ENCODE assay signal across 1 cellular context in the genomic region with DNA sequence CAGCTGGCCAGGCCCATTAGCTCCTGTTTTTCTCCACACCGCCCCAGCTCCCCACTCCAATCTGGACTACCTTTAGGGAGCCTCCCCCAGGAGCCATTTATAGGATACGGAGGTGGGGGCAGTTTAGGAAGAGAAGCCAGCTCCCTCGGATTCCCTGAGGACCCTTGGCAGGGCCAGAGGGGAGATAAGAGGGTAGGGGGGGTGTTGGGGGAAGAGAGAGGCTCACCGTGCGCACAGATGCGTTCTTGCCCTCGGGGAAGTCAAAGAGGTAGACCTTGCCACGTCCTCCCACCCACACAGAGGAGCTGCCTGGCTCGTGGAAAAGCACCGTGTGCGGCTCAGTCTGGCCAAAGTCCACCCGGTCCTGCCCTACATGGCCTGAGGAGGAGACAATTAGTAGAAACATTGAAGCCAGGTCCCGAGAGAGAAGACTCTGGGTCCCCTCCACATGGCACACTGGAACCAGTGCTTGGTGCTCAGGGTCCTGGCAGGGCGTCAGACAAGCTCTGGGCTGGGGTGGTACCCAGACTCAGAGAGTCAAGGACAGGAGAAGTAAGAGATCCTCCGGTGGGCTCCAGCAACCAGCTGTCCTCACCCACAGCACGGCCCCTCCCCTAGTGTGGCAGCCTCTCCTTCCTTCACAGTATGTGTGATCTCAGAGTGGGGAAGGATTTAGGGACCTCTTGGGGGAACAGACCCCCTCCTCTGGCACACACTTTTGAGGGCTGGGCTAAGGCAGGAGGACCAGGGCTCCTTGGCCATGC.
A peak's percentile ranks its signal among the peaks of the same experiment; 100 is the strongest.
TF ChIP-seq lines count a peak whose summit lies in the region.

No MANE protein-coding gene starts in this region.

TF ChIP-seq in HEK293, 187 proteins besides CTCF, POLR2A, EP300 and RAD21:
- TF ChIP-seq ZBTB7A (tag by site-specific recombination; IDR thresholded peaks at IDR 0.05; ENCODE audit: low read depth) (no peak), ZNF426 (tag by site-specific recombination; IDR thresholded peaks at IDR 0.05) (no peak), KLF16 (tag by site-specific recombination; IDR thresholded peaks at IDR 0.05) (no peak), EGR2 (tag by site-specific recombination; IDR thresholded peaks at IDR 0.05; ENCODE audit: low read depth) (peak; percentile 72), ZFHX2 (tag by site-specific recombination; conservative IDR thresholded peaks at IDR 0.05) (peak; percentile 51), ZNF785 (tag by site-specific recombination; IDR thresholded peaks at IDR 0.05) (no peak), ZNF747 (tag by site-specific recombination; IDR thresholded peaks at IDR 0.05) (no peak)
- TF ChIP-seq, protein P1, sequence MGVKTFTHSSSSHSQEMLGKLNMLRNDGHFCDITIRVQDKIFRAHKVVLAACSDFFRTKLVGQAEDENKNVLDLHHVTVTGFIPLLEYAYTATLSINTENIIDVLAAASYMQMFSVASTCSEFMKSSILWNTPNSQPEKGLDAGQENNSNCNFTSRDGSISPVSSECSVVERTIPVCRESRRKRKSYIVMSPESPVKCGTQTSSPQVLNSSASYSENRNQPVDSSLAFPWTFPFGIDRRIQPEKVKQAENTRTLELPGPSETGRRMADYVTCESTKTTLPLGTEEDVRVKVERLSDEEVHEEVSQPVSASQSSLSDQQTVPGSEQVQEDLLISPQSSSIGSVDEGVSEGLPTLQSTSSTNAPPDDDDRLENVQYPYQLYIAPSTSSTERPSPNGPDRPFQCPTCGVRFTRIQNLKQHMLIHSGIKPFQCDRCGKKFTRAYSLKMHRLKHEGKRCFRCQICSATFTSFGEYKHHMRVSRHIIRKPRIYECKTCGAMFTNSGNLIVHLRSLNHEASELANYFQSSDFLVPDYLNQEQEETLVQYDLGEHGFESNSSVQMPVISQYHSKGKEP (tag by site-specific recombination; IDR thresholded peaks at IDR 0.05): no peak
- TF ChIP-seq, protein P2, sequence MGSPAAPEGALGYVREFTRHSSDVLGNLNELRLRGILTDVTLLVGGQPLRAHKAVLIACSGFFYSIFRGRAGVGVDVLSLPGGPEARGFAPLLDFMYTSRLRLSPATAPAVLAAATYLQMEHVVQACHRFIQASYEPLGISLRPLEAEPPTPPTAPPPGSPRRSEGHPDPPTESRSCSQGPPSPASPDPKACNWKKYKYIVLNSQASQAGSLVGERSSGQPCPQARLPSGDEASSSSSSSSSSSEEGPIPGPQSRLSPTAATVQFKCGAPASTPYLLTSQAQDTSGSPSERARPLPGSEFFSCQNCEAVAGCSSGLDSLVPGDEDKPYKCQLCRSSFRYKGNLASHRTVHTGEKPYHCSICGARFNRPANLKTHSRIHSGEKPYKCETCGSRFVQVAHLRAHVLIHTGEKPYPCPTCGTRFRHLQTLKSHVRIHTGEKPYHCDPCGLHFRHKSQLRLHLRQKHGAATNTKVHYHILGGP (tag by site-specific recombination; IDR thresholded peaks at IDR 0.05): no peak
